ENCODE assay signal across 18 cellular contexts in genomic region chr6:52500268-52501129, GRCh38.
DNase-seq lines count a peak whose midpoint lies in the region; ATAC-seq and TF ChIP-seq lines count a peak whose summit lies in the region.
"Had no signal": no experiment of that assay in that cellular context is flagged by ENCODE, and none has a peak within 500 bp of the region (broad histone marks: within the 10 kb centered on the region; RNA-seq: fewer than 3 reads in every experiment).

No MANE protein-coding gene starts in this region.

- H3K4me1 Mint-ChIP-seq in HFFc6 (ENCODE audit: low read depth), result peaks cover 78% of the 10 kb centered on the region

- peak overlapping the region; percentile 88 for H3K27ac Mint-ChIP-seq in HFFc6
- H3K27ac Mint-ChIP-seq: GM23338; T-helper 1 cell treated with Interleukin-12 subunit alpha and Interleukin-12 subunit beta and Interleukin-4 antibody, amounts not matched to agents 30 μg/mL and 1 μg/mL, for 36 hours had no signal

- intact Hi-C loops in left ventricle myocardium inferior (cut with micrococcal nuclease), result loop anchor here (2.0 kb wide), 1 partner anchor 84 kb away; no protein-coding TSS in a partner anchor

- peaks cover 45% of the 10 kb centered on the region for H3K27me3 Mint-ChIP-seq in HFFc6 (ENCODE audit: insufficient read depth)

- H3K9me3 ChIP-seq in SJSA1 (replicated peaks), result no peaks in the 10 kb centered on the region
- H3K9me3 ChIP-seq in left ventricle myocardium inferior (replicated peaks), result no peaks in the 10 kb centered on the region
- H3K9me3 ChIP-seq in skeletal muscle tissue (ENCODE audit: control insufficient read depth in 3 of 3, low read length in 3 of 3), result no peaks in the 10 kb centered on the region
- H3K9me3 ChIP-seq: BE2C, spleen, tibial nerve had no signal

- DNase-seq in HFFc6, result no peak
- DNase-seq in SJSA1 (ENCODE audit: low read depth in 1 of 2, low spot score in 2 of 2), result no peak
- peak; percentile 59 for DNase-seq in left ventricle myocardium inferior
- DNase-seq in kidney tubule cell (ENCODE audit: low spot score), result no peak
- no peak for DNase-seq in SK-N-DZ (ENCODE audit: low spot score)
- DNase-seq: amniotic stem cell, BE2C, left cardiac atrium, NCI-H2171 treated with DMSO at 0.1 percent for 48 hours, spleen had no signal

- TF ChIP-seq CTCF in HFFc6 (IDR thresholded peaks at IDR 0.05) (no peak), left ventricle myocardium inferior (IDR thresholded peaks at IDR 0.05; ENCODE audit: borderline replicate concordance) (no peak)

- H3K36me3 ChIP-seq in SJSA1 (peaks cover 65% of the 10 kb centered on the region), left ventricle myocardium inferior (peaks cover 24% of the 10 kb centered on the region), skeletal muscle tissue (ENCODE audit: control insufficient read depth in 3 of 3, insufficient read depth in 3 of 3, low read length in 3 of 3) (peaks cover 4 to 8% (median 8%) of the 10 kb centered on the region in 3 donors)
- H3K36me3 ChIP-seq: BE2C had no signal

- H3K4me1 ChIP-seq in SJSA1 (replicated peaks) (peaks cover 66% of the 10 kb centered on the region), left ventricle myocardium inferior (peaks cover 84% of the 10 kb centered on the region), skeletal muscle tissue (ENCODE audit: control insufficient read depth in 3 of 3, insufficient read depth in 3 of 3, low read length in 3 of 3) (peaks cover 44 to 60% (median 59%) of the 10 kb centered on the region in 3 donors)

- H3K36me3 Mint-ChIP-seq in HFFc6 (ENCODE audit: low read depth), result peaks cover 92% of the 10 kb centered on the region

- ATAC-seq in HG03097 (IDR thresholded peaks at IDR 0.05; ENCODE audit: low FRiP score, unreplicated experiment), result no peak
- ATAC-seq in HG03039 (IDR thresholded peaks at IDR 0.05; ENCODE audit: unreplicated experiment), result no peak
- ATAC-seq: GM12878, GM23338 had no signal

- no peaks in the 10 kb centered on the region for H3K9me3 Mint-ChIP-seq in HFFc6
- H3K9me3 Mint-ChIP-seq: GM23338; T-helper 1 cell treated with Interleukin-12 subunit alpha and Interleukin-12 subunit beta and Interleukin-4 antibody, amounts not matched to agents 30 μg/mL and 1 μg/mL, for 36 hours had no signal

- no peaks in the 10 kb centered on the region for H3K27me3 ChIP-seq in SJSA1 (replicated peaks)
- no peaks in the 10 kb centered on the region for H3K27me3 ChIP-seq in left ventricle myocardium inferior (ENCODE audit: low read depth)
- no peaks in the 10 kb centered on the region for H3K27me3 ChIP-seq in skeletal muscle tissue (ENCODE audit: control insufficient read depth in 3 of 3, insufficient read depth in 3 of 3, low read length in 3 of 3)
- H3K27me3 ChIP-seq: BE2C, spleen, tibial nerve had no signal

- H3K27ac ChIP-seq in SJSA1, result peak overlapping the region; percentile 82; the same call in 1 of the 2 replicates
- peak overlapping the region; percentile 88 for H3K27ac ChIP-seq in left ventricle myocardium inferior (replicated peaks)
- peak overlapping the region; percentile 73 for H3K27ac ChIP-seq in skeletal muscle tissue (ENCODE audit: low read depth, low read length)
- H3K27ac ChIP-seq: parathyroid adenoma had no signal

- peak overlapping the region; percentile 28; the same call in 1 of the 2 replicates for H3K4me3 Mint-ChIP-seq in HFFc6
- H3K4me3 Mint-ChIP-seq: GM23338; T-helper 1 cell treated with Interleukin-12 subunit alpha and Interleukin-12 subunit beta and Interleukin-4 antibody, amounts not matched to agents 30 μg/mL and 1 μg/mL, for 36 hours had no signal

- H3K9ac ChIP-seq in skeletal muscle tissue (ENCODE audit: low read depth in 1 of 3, low read length in 3 of 3), result peak overlapping the region; percentile 7 to 59 (median 41)
- H3K9ac ChIP-seq: parathyroid adenoma had no signal

- no peak overlapping the region for H3K4me3 ChIP-seq in SJSA1
- H3K4me3 ChIP-seq in left ventricle myocardium inferior, result peak overlapping the region; percentile 22
- H3K4me3 ChIP-seq in skeletal muscle tissue (ENCODE audit: low read length in 3 of 3), result peak overlapping the region; percentile 22 to 32 (median 26)
- H3K4me3 ChIP-seq: GM12878, GM23338, spleen, tibial nerve had no signal
